In genomic region chr11:92401507-92401906, GRCh38 we compare ENCODE assay signal across 1 cellular context.
TF ChIP-seq lines count a peak whose summit lies in the region.

No MANE protein-coding gene starts in this region.

TF ChIP-seq in WTC11, 78 proteins besides CTCF, POLR2A, EP300 and RAD21 (continued from another document):
- TF ChIP-seq, protein P1, sequence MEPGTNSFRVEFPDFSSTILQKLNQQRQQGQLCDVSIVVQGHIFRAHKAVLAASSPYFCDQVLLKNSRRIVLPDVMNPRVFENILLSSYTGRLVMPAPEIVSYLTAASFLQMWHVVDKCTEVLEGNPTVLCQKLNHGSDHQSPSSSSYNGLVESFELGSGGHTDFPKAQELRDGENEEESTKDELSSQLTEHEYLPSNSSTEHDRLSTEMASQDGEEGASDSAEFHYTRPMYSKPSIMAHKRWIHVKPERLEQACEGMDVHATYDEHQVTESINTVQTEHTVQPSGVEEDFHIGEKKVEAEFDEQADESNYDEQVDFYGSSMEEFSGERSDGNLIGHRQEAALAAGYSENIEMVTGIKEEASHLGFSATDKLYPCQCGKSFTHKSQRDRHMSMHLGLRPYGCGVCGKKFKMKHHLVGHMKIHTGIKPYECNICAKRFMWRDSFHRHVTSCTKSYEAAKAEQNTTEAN (CRISPR knock-in tag; IDR thresholded peaks at IDR 0.05): no peak
- TF ChIP-seq NFE2L1 (CRISPR knock-in tag; IDR thresholded peaks at IDR 0.05): no peak
- no peak for TF ChIP-seq ZNF512 (CRISPR knock-in tag; IDR thresholded peaks at IDR 0.05; ENCODE audit: borderline replicate concordance)
- no peak for TF ChIP-seq ZNF416 (CRISPR knock-in tag; IDR thresholded peaks at IDR 0.05)
- TF ChIP-seq, protein P2, sequence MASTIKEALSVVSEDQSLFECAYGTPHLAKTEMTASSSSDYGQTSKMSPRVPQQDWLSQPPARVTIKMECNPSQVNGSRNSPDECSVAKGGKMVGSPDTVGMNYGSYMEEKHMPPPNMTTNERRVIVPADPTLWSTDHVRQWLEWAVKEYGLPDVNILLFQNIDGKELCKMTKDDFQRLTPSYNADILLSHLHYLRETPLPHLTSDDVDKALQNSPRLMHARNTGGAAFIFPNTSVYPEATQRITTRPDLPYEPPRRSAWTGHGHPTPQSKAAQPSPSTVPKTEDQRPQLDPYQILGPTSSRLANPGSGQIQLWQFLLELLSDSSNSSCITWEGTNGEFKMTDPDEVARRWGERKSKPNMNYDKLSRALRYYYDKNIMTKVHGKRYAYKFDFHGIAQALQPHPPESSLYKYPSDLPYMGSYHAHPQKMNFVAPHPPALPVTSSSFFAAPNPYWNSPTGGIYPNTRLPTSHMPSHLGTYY (CRISPR knock-in tag; IDR thresholded peaks at IDR 0.05): no peak
- TF ChIP-seq ZNF396 (CRISPR knock-in tag; IDR thresholded peaks at IDR 0.05; ENCODE audit: borderline replicate concordance): no peak
- TF ChIP-seq, protein P3, sequence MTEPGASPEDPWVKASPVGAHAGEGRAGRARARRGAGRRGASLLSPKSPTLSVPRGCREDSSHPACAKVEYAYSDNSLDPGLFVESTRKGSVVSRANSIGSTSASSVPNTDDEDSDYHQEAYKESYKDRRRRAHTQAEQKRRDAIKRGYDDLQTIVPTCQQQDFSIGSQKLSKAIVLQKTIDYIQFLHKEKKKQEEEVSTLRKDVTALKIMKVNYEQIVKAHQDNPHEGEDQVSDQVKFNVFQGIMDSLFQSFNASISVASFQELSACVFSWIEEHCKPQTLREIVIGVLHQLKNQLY (CRISPR knock-in tag; IDR thresholded peaks at IDR 0.05): no peak
- TF ChIP-seq SOX15 (CRISPR knock-in tag; IDR thresholded peaks at IDR 0.05): no peak
- TF ChIP-seq ZNF532 (CRISPR knock-in tag; IDR thresholded peaks at IDR 0.05; ENCODE audit: borderline replicate concordance): no peak
- TF ChIP-seq, protein P4, sequence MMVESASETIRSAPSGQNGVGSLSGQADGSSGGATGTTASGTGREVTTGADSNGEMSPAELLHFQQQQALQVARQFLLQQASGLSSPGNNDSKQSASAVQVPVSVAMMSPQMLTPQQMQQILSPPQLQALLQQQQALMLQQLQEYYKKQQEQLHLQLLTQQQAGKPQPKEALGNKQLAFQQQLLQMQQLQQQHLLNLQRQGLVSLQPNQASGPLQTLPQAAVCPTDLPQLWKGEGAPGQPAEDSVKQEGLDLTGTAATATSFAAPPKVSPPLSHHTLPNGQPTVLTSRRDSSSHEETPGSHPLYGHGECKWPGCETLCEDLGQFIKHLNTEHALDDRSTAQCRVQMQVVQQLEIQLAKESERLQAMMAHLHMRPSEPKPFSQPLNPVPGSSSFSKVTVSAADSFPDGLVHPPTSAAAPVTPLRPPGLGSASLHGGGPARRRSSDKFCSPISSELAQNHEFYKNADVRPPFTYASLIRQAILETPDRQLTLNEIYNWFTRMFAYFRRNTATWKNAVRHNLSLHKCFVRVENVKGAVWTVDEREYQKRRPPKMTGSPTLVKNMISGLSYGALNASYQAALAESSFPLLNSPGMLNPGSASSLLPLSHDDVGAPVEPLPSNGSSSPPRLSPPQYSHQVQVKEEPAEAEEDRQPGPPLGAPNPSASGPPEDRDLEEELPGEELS (CRISPR knock-in tag; IDR thresholded peaks at IDR 0.05): no peak
- TF ChIP-seq, protein P5, sequence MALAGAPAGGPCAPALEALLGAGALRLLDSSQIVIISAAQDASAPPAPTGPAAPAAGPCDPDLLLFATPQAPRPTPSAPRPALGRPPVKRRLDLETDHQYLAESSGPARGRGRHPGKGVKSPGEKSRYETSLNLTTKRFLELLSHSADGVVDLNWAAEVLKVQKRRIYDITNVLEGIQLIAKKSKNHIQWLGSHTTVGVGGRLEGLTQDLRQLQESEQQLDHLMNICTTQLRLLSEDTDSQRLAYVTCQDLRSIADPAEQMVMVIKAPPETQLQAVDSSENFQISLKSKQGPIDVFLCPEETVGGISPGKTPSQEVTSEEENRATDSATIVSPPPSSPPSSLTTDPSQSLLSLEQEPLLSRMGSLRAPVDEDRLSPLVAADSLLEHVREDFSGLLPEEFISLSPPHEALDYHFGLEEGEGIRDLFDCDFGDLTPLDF (CRISPR knock-in tag; IDR thresholded peaks at IDR 0.05): no peak
- TF ChIP-seq, protein P6, sequence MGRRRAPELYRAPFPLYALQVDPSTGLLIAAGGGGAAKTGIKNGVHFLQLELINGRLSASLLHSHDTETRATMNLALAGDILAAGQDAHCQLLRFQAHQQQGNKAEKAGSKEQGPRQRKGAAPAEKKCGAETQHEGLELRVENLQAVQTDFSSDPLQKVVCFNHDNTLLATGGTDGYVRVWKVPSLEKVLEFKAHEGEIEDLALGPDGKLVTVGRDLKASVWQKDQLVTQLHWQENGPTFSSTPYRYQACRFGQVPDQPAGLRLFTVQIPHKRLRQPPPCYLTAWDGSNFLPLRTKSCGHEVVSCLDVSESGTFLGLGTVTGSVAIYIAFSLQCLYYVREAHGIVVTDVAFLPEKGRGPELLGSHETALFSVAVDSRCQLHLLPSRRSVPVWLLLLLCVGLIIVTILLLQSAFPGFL (CRISPR knock-in tag; IDR thresholded peaks at IDR 0.05; ENCODE audit: borderline replicate concordance): no peak
- no peak for TF ChIP-seq GRHL2 (CRISPR knock-in tag; IDR thresholded peaks at IDR 0.05; ENCODE audit: insufficient replicate concordance, severe bottlenecking)
- TF ChIP-seq TEAD4 (CRISPR knock-in tag; IDR thresholded peaks at IDR 0.05): no peak
- TF ChIP-seq RELA (CRISPR knock-in tag; IDR thresholded peaks at IDR 0.05; ENCODE audit: borderline replicate concordance): no peak
- TF ChIP-seq KAT7 (CRISPR knock-in tag; IDR thresholded peaks at IDR 0.05; ENCODE audit: borderline replicate concordance): no peak
- TF ChIP-seq, protein P7, sequence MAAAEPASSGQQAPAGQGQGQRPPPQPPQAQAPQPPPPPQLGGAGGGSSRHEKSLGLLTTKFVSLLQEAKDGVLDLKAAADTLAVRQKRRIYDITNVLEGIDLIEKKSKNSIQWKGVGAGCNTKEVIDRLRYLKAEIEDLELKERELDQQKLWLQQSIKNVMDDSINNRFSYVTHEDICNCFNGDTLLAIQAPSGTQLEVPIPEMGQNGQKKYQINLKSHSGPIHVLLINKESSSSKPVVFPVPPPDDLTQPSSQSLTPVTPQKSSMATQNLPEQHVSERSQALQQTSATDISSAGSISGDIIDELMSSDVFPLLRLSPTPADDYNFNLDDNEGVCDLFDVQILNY (CRISPR knock-in tag; IDR thresholded peaks at IDR 0.05): no peak
